2 cellular contexts compared by ENCODE assay signal in the genomic region with DNA sequence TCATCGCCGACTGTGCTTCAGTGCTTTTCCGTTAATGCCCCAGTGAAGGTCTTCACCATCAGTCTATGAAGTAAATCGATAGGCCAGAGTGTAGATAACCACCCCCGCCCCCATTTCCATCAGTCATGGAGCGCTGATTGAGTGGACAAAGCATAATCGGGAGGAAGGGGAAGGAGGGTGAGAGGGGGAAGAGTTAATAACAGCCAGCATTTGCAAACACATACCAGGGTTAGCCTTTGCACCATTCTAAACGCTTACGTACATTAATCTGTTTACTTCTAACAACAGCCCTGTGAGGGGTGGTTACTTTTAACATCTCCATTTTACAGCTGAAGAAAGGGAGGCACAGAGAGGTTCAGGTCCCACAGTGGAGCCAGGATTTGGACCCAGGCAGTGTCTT.
TF ChIP-seq lines count a peak whose summit lies in the region.

No MANE protein-coding gene starts in this region.

TF ChIP-seq in HepG2, 621 proteins besides CTCF, POLR2A, EP300 and RAD21 (continues in another document):
- no peak for TF ChIP-seq TAF15 (IDR thresholded peaks at IDR 0.05; ENCODE audit: low read depth, low read length, poor library complexity, severe bottlenecking)
- TF ChIP-seq SALL1 (CRISPR knock-in tag; IDR thresholded peaks at IDR 0.05): 0 out of 2 replicates have a peak, but pooled peaks have one; percentile 15
- TF ChIP-seq GFI1 (CRISPR knock-in tag; IDR thresholded peaks at IDR 0.05; ENCODE audit: borderline replicate concordance): peak; percentile 71; the same call in 1 of the 2 replicates
- no peak for TF ChIP-seq ZNF770 (CRISPR knock-in tag; IDR thresholded peaks at IDR 0.05)
- TF ChIP-seq PAXIP1 (CRISPR knock-in tag; conservative IDR thresholded peaks at IDR 0.05): peak; percentile 37; the same call in 1 of the 2 replicates
- no peak for TF ChIP-seq BCLAF1 (IDR thresholded peaks at IDR 0.05)
- TF ChIP-seq ZNF652 (CRISPR knock-in tag; IDR thresholded peaks at IDR 0.05; ENCODE audit: borderline replicate concordance, low read depth): peak; percentile 71
- TF ChIP-seq, protein P1, sequence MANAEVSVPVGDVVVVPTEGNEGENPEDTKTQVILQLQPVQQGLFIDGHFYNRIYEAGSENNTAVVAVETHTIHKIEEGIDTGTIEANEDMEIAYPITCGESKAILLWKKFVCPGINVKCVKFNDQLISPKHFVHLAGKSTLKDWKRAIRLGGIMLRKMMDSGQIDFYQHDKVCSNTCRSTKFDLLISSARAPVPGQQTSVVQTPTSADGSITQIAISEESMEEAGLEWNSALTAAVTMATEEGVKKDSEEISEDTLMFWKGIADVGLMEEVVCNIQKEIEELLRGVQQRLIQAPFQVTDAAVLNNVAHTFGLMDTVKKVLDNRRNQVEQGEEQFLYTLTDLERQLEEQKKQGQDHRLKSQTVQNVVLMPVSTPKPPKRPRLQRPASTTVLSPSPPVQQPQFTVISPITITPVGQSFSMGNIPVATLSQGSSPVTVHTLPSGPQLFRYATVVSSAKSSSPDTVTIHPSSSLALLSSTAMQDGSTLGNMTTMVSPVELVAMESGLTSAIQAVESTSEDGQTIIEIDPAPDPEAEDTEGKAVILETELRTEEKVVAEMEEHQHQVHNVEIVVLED (CRISPR knock-in tag; IDR thresholded peaks at IDR 0.05; ENCODE audit: borderline replicate concordance): no peak
- TF ChIP-seq KMT2B (CRISPR knock-in tag; IDR thresholded peaks at IDR 0.05): no peak
- no peak for TF ChIP-seq ZNF234 (CRISPR knock-in tag; conservative IDR thresholded peaks at IDR 0.05)
- no peak for TF ChIP-seq ZNF430 (CRISPR knock-in tag; IDR thresholded peaks at IDR 0.05)

TF ChIP-seq in GM23338, 12 proteins besides CTCF, POLR2A, EP300 and RAD21:
- no peak for TF ChIP-seq NANOG (IDR thresholded peaks at IDR 0.05; ENCODE audit: borderline replicate concordance)
